Comparison of ENCODE assay signal across 1 cellular context in genomic region chr9:136008693-136008997, GRCh38.
TF ChIP-seq lines count a peak whose summit lies in the region.

No MANE protein-coding gene starts in this region.

TF ChIP-seq in GM12878, 131 proteins besides CTCF, POLR2A, EP300 and RAD21:
- TF ChIP-seq SUPT20H (IDR thresholded peaks at IDR 0.05; ENCODE audit: borderline replicate concordance, control insufficient read depth, low read depth, low read length): no peak
- TF ChIP-seq MTA3 (IDR thresholded peaks at IDR 0.05; ENCODE audit: borderline replicate concordance, low read length): no peak
- no peak for TF ChIP-seq MAX (IDR thresholded peaks at IDR 0.05; ENCODE audit: low read depth, low read length)
- TF ChIP-seq SRF (IDR thresholded peaks at IDR 0.05; ENCODE audit: low read depth in 2 of 2, low read length in 2 of 2): no peak
- TF ChIP-seq PKNOX1 (IDR thresholded peaks at IDR 0.05): no peak
- TF ChIP-seq NR2F1 (conservative IDR thresholded peaks at IDR 0.05): no peak
- no peak for TF ChIP-seq CBX5 (IDR thresholded peaks at IDR 0.05; ENCODE audit: low read depth)
- no peak for TF ChIP-seq BCL11A (IDR thresholded peaks at IDR 0.05; ENCODE audit: low read depth, low read length)
- no peak for TF ChIP-seq RELB (IDR thresholded peaks at IDR 0.05; ENCODE audit: low read depth)
- TF ChIP-seq RBBP5 (conservative IDR thresholded peaks at IDR 0.05): no peak
- TF ChIP-seq SMAD1 (IDR thresholded peaks at IDR 0.05; ENCODE audit: low read depth, partially characterized antibody): no peak
